ENCODE assay signal across 9 cellular contexts in the genomic region with DNA sequence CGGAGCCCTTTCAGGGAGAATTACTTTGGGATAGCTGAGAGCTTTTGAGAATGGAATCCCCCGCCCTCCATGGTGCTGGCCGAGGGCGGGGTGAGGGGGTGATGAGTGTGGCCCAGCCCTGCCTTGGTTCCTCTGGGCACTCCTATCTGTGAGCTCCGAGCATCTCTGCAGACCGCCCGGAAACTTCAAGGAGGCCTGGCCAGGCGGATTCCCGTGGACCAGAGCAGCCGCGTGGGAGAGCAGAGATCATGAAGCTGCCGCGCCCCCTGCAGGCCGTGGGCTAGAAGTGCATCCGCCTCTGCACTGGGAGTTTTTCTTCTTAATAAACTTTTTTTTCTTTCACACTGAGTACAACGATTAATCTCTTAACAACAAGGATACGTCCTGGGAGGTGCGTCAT.
DNase-seq lines count a peak whose midpoint lies in the region; TF ChIP-seq lines count a peak whose summit lies in the region.
"Had no signal": no experiment of that assay in that cellular context is flagged by ENCODE, and none has a peak within 500 bp of the region (broad histone marks: within the 10 kb centered on the region; RNA-seq: fewer than 3 reads in every experiment).

No MANE protein-coding gene starts in this region.

- no peak overlapping the region for H3K4me3 ChIP-seq in HFF-Myc (replicated peaks; ENCODE audit: low read depth, low read length)
- H3K4me3 ChIP-seq: lung had no signal

- peak; percentile 59 for TF ChIP-seq CTCF in HFF-Myc (IDR thresholded peaks at IDR 0.05; ENCODE audit: low read depth, low read length, missing control alignments)

- DNase-seq in NCI-H2196 (lab: John Stamatoyannopoulos, UW; ENCODE audit: unreplicated experiment) (peak; percentile 21), NCI-H2196 treated with DMSO at 0.1 percent for 48 hours (lab: John Stamatoyannopoulos, UW; ENCODE audit: unreplicated experiment) (no peak), HFF-Myc (ENCODE audit: extremely low read depth, low read depth) (no peak), kidney tubule cell (ENCODE audit: low spot score) (peak; percentile 47), NCI-H2081 treated with DMSO at 0.1 percent for 48 hours (lab: John Stamatoyannopoulos, UW) (no peak), HPDE6-E6E7 (ENCODE audit: extremely low spot score) (no peak)
- DNase-seq in activated CD4-positive, alpha-beta T cell treated with anti-CD3 and anti-CD28 coated beads, Interleukin-2, amount 50 U/mL, for 48 hours = peak; percentile 25 to 41
- DNase-seq in central memory CD4-positive, alpha-beta T cell = no peak

Comparison
In these comparisons a context has a peak if more than half of its experiments do, and no peak if none do; other contexts are left out.
1. DNase-seq: peak in NCI-H2196 (single experiment), activated CD4-positive, alpha-beta T cell treated with anti-CD3 and anti-CD28 coated beads, Interleukin-2, amount 50 U/mL, for 48 hours (2 of 2) and kidney tubule cell (single experiment); none in NCI-H2196 treated with DMSO at 0.1 percent for 48 hours (single experiment), HFF-Myc (single experiment), NCI-H2081 treated with DMSO at 0.1 percent for 48 hours (single experiment), HPDE6-E6E7 (single experiment) and central memory CD4-positive, alpha-beta T cell (single experiment).